In genomic region chr6:7124114-7124513, GRCh38 we compare ENCODE assay signal across 17 cellular contexts. TPM values are rescaled to one million over a fixed set of nuclear protein-coding genes. Genes with fewer than 3 reads are reported as not detected.
DNase-seq lines count a peak whose midpoint lies in the region; ATAC-seq lines count a peak whose summit lies in the region.
"Had no signal": no experiment of that assay in that cellular context is flagged by ENCODE, and none has a peak within 500 bp of the region (broad histone marks: within the 10 kb centered on the region; RNA-seq: fewer than 3 reads in every experiment).

No MANE protein-coding gene starts in this region.

- peaks cover 22% of the 10 kb centered on the region for H3K36me3 Mint-ChIP-seq in activated T-helper 17 cell treated with anti-CD3 and anti-CD28 coated beads, Interleukin-2, amount 50 U/mL, for 72 hours (ENCODE audit: low read depth)
- no peaks in the 10 kb centered on the region for H3K36me3 Mint-ChIP-seq in natural killer cell treated with Interleukin-12 subunit alpha and Interleukin-12 subunit beta and Interleukin-15 and Interleukin-18, amount 100 ng/mL, for 72 hours

- peaks cover 42 to 86% (median 64%) of the 10 kb centered on the region in 11 experiments for H3K36me3 ChIP-seq in BLaER1 treated with 17β-estradiol and CSF1 and Interleukin-3, amounts not matched to agents 10 nM and 100 nM

- H3K9me3 Mint-ChIP-seq in activated T-helper 17 cell treated with anti-CD3 and anti-CD28 coated beads, Interleukin-2, amount 50 U/mL, for 72 hours = no peaks in the 10 kb centered on the region
- H3K9me3 Mint-ChIP-seq in natural killer cell treated with Interleukin-12 subunit alpha and Interleukin-12 subunit beta and Interleukin-15 and Interleukin-18, amount 100 ng/mL, for 72 hours = no peaks in the 10 kb centered on the region
- H3K9me3 Mint-ChIP-seq: dendritic cell treated with granulocyte-macrophage colony-stimulating factor and Interleukin-4, amounts not matched to agents 40 ng/mL and 50 ng/mL, for 4 days had no signal

- H3K9me3 ChIP-seq in BLaER1 treated with 17β-estradiol and CSF1 and Interleukin-3, amounts not matched to agents 10 nM and 100 nM (replicated peaks in 1 of 11) = peaks cover 0 to 29% (median 11%) of the 10 kb centered on the region in 11 experiments; a peak in 12 of 22 replicates
- H3K9me3 ChIP-seq: tibial nerve had no signal

- no peaks in the 10 kb centered on the region for H3K27me3 ChIP-seq in BLaER1 treated with 17β-estradiol and CSF1 and Interleukin-3, amounts not matched to agents 10 nM and 100 nM
- H3K27me3 ChIP-seq: tibial nerve had no signal

- no peak overlapping the region for H3K27ac ChIP-seq in BLaER1 treated with 17β-estradiol and CSF1 and Interleukin-3, amounts not matched to agents 10 nM and 100 nM
- H3K27ac ChIP-seq: PC-9, tibial nerve had no signal

- H4K20me1 ChIP-seq in BLaER1 treated with 17β-estradiol and CSF1 and Interleukin-3, amounts not matched to agents 10 nM and 100 nM = peaks cover 68 to 100% (median 99%) of the 10 kb centered on the region in 11 experiments

- peak; percentile 8 for DNase-seq in D341Med (ENCODE audit: low spot score)
- DNase-seq in natural killer cell treated with Interleukin-12 subunit alpha and Interleukin-12 subunit beta and Interleukin-15 and Interleukin-18, amount 100 ng/mL, for 72 hours (ENCODE audit: low spot score) = no peak
- DNase-seq in occipital lobe (lab: John Stamatoyannopoulos, UW) = no peak
- DNase-seq in effector CD4-positive, alpha-beta T cell = no peak
- DNase-seq: COR-L47; left colon; NCI-H1436 treated with DMSO at 0.1 percent for 48 hours; NCI-H774; PC-9; stimulated activated naive CD8-positive, alpha-beta T cell treated with anti-CD3 and anti-CD28 coated beads, Interleukin-15, Interleukin-2, amounts not matched to agents 100 U/mL and 50 U/mL, for 24 hours had no signal

- H3K9ac ChIP-seq in BLaER1 treated with 17β-estradiol and CSF1 and Interleukin-3, amounts not matched to agents 10 nM and 100 nM = no peak overlapping the region

- H3K27ac Mint-ChIP-seq in activated T-helper 17 cell treated with anti-CD3 and anti-CD28 coated beads, Interleukin-2, amount 50 U/mL, for 72 hours = peak overlapping the region; percentile 7
- peak overlapping the region in 1 of 2 donors; percentile 18 for H3K27ac Mint-ChIP-seq in natural killer cell treated with Interleukin-12 subunit alpha and Interleukin-12 subunit beta and Interleukin-15 and Interleukin-18, amount 100 ng/mL, for 72 hours

- no peaks in the 10 kb centered on the region for H3K27me3 Mint-ChIP-seq in activated T-helper 17 cell treated with anti-CD3 and anti-CD28 coated beads, Interleukin-2, amount 50 U/mL, for 72 hours
- H3K27me3 Mint-ChIP-seq in natural killer cell treated with Interleukin-12 subunit alpha and Interleukin-12 subunit beta and Interleukin-15 and Interleukin-18, amount 100 ng/mL, for 72 hours = no peaks in the 10 kb centered on the region
- H3K27me3 Mint-ChIP-seq: dendritic cell treated with granulocyte-macrophage colony-stimulating factor and Interleukin-4, amounts not matched to agents 40 ng/mL and 50 ng/mL, for 4 days had no signal

- H3K4me2 ChIP-seq in BLaER1 treated with 17β-estradiol and CSF1 and Interleukin-3, amounts not matched to agents 10 nM and 100 nM = peak overlapping the region in 8 of 11 experiments; percentile 1 to 58 (median 25); a peak in 10 of 22 replicates
- H3K4me2 ChIP-seq: PC-9 had no signal

- ATAC-seq in activated T-helper 17 cell treated with anti-CD3 and anti-CD28 coated beads, Interleukin-2, amount 50 U/mL, for 72 hours (replicated peaks) = no peak
- no peak for ATAC-seq in natural killer cell treated with Interleukin-12 subunit alpha and Interleukin-12 subunit beta and Interleukin-15 and Interleukin-18, amount 100 ng/mL, for 72 hours
- ATAC-seq in HG03045 (IDR thresholded peaks at IDR 0.05; ENCODE audit: unreplicated experiment) = no peak
- ATAC-seq in HG03439 (IDR thresholded peaks at IDR 0.05; ENCODE audit: unreplicated experiment) = no peak
- ATAC-seq: activated CD4-positive, CD25-positive, alpha-beta regulatory T cell treated with anti-CD3 and anti-CD28 coated beads, Interleukin-2, amount 50 U/mL, for 24 hours; left colon; stimulated activated naive CD8-positive, alpha-beta T cell treated with anti-CD3 and anti-CD28 coated beads, Interleukin-15, Interleukin-2, amounts not matched to agents 100 U/mL and 50 U/mL, for 24 hours had no signal

- peaks cover 36 to 71% (median 43%) of the 10 kb centered on the region in 10 experiments for H3K4me1 ChIP-seq in BLaER1 treated with 17β-estradiol and CSF1 and Interleukin-3, amounts not matched to agents 10 nM and 100 nM

- no peak overlapping the region for H3K4me3 Mint-ChIP-seq in activated T-helper 17 cell treated with anti-CD3 and anti-CD28 coated beads, Interleukin-2, amount 50 U/mL, for 72 hours
- H3K4me3 Mint-ChIP-seq in natural killer cell treated with Interleukin-12 subunit alpha and Interleukin-12 subunit beta and Interleukin-15 and Interleukin-18, amount 100 ng/mL, for 72 hours = peak overlapping the region; percentile 8
- H3K4me3 Mint-ChIP-seq: dendritic cell treated with granulocyte-macrophage colony-stimulating factor and Interleukin-4, amounts not matched to agents 40 ng/mL and 50 ng/mL, for 4 days had no signal

- peaks cover 49% of the 10 kb centered on the region for H3K4me1 Mint-ChIP-seq in activated T-helper 17 cell treated with anti-CD3 and anti-CD28 coated beads, Interleukin-2, amount 50 U/mL, for 72 hours
- peaks cover 53 to 60% of the 10 kb centered on the region in 2 donors for H3K4me1 Mint-ChIP-seq in natural killer cell treated with Interleukin-12 subunit alpha and Interleukin-12 subunit beta and Interleukin-15 and Interleukin-18, amount 100 ng/mL, for 72 hours (ENCODE audit: low read depth in 2 of 2)

- no peak overlapping the region for H3K4me3 ChIP-seq in BLaER1 treated with 17β-estradiol and CSF1 and Interleukin-3, amounts not matched to agents 10 nM and 100 nM
- H3K4me3 ChIP-seq: PC-9, tibial nerve had no signal

RNA-seq across cellular contexts. Expression of gene RREB1, which starts 16.4 kb away (rescaled TPM):
- 10 to 100 TPM; 14.8 to 21.9 TPM for total RNA-seq in activated T-helper 17 cell treated with anti-CD3 and anti-CD28 coated beads, Interleukin-2, amount 50 U/mL, for 72 hours
- 10 to 100 TPM; 20.6 to 27.5 TPM for total RNA-seq in natural killer cell treated with Interleukin-12 subunit alpha and Interleukin-12 subunit beta and Interleukin-15 and Interleukin-18, amount 100 ng/mL, for 72 hours
- 1.4 TPM for total RNA-seq in occipital lobe
